In genomic region chr20:34058831-34059230, GRCh38 we compare ENCODE assay signal across 9 cellular contexts. TPM values are rescaled to one million over a fixed set of nuclear protein-coding genes. Genes with fewer than 3 reads are reported as not detected.
DNase-seq lines count a peak whose midpoint lies in the region; ATAC-seq and TF ChIP-seq lines count a peak whose summit lies in the region.
"Had no signal": no experiment of that assay in that cellular context is flagged by ENCODE, and none has a peak within 500 bp of the region (broad histone marks: within the 10 kb centered on the region; RNA-seq: fewer than 3 reads in every experiment).

No MANE protein-coding gene starts in this region.

- intact Hi-C loops in IMR-90 (cut with micrococcal nuclease), result no loop called here

- peaks cover 67 to 88% of the 10 kb centered on the region in 2 experiments for H3K79me1 ChIP-seq in IMR-90 (ENCODE audit: low read depth in 1 of 2, low read length in 2 of 2)
- peaks cover 39% of the 10 kb centered on the region for H3K79me1 ChIP-seq in mesendoderm (ENCODE audit: low read length)

- no peak for TF ChIP-seq CTCF in IMR-90 (conservative IDR thresholded peaks at IDR 0.05; ENCODE audit: low read depth, low read length)
- no peak for TF ChIP-seq CTCF in WERI-Rb-1 (IDR thresholded peaks at IDR 0.05; ENCODE audit: low read depth, low read length)
- TF ChIP-seq CTCF in brain microvascular endothelial cell (IDR thresholded peaks at IDR 0.05; ENCODE audit: low read depth, low read length, missing control alignments), result no peak

- no peak overlapping the region for H2AFZ ChIP-seq in IMR-90 (replicated peaks; ENCODE audit: low read length, poor library complexity)

- H3K23ac ChIP-seq in IMR-90 (ENCODE audit: low read depth, low read length) (no peak overlapping the region), mesendoderm (ENCODE audit: low read length) (no peak overlapping the region)

- in situ Hi-C loops in IMR-90 (cut with MboI; ENCODE audit: low sequenced_read_pairs) (no loop called here), brain microvascular endothelial cell (cut with HindIII; ENCODE audit: low pct_ligation_motif_present, low sequenced_read_pairs) (no loop called here)

- no peak for TF ChIP-seq POLR2A in IMR-90 (IDR thresholded peaks at IDR 0.05; ENCODE audit: low read depth, low read length)

- H3K4ac ChIP-seq in IMR-90 (ENCODE audit: low read depth, low read length) (no peak overlapping the region), mesendoderm (ENCODE audit: low read depth, low read length) (no peak overlapping the region)

- no peak overlapping the region for H3K14ac ChIP-seq in IMR-90 (replicated peaks; ENCODE audit: low read depth, low read length)

- peaks cover 3% of the 10 kb centered on the region; the same call in 1 of the 2 replicates for H3K36me3 ChIP-seq in IMR-90 (ENCODE audit: control insufficient read depth, insufficient read depth, low read length)
- H3K36me3 ChIP-seq in WERI-Rb-1, result no peaks in the 10 kb centered on the region
- no peaks in the 10 kb centered on the region for H3K36me3 ChIP-seq in mesendoderm (ENCODE audit: control insufficient read depth, insufficient read depth, low read length)
- H3K36me3 ChIP-seq in brain microvascular endothelial cell (replicated peaks), result no peaks in the 10 kb centered on the region

- H3K9ac ChIP-seq in IMR-90 (ENCODE audit: low read depth, low read length), result no peak overlapping the region
- no peak overlapping the region for H3K9ac ChIP-seq in mesendoderm (ENCODE audit: low read length)

- no TSS peak for BruUV-seq in IMR-90 (replicated peaks; lab: Mats Ljungman, UMichigan)

- no peak overlapping the region for H2BK20ac ChIP-seq in IMR-90 (ENCODE audit: low read depth, low read length)

- H2BK120ac ChIP-seq in IMR-90 (ENCODE audit: low read depth, low read length), result no peak overlapping the region
- H2BK120ac ChIP-seq in mesendoderm (ENCODE audit: low read depth, low read length), result no peak overlapping the region

- H4K20me1 ChIP-seq in IMR-90 (ENCODE audit: insufficient read depth, low read length), result peaks cover 92% of the 10 kb centered on the region

- H4K91ac ChIP-seq in IMR-90 (ENCODE audit: insufficient read depth, low read depth, low read length), result no peak overlapping the region

- H2BK15ac ChIP-seq in IMR-90 (ENCODE audit: low read depth, low read length) (no peak overlapping the region), mesendoderm (replicated peaks; ENCODE audit: low read depth) (no peak overlapping the region)

- H3K4me2 ChIP-seq in IMR-90 (ENCODE audit: low read depth, low read length) (no peak overlapping the region), mesendoderm (ENCODE audit: low read length) (no peak overlapping the region)

- H3K27ac ChIP-seq in IMR-90 (ENCODE audit: insufficient read depth, low read length), result no peak overlapping the region
- H3K27ac ChIP-seq in WERI-Rb-1, result no peak overlapping the region
- no peak overlapping the region for H3K27ac ChIP-seq in mesendoderm (ENCODE audit: low read depth, low read length)
- no peak overlapping the region for H3K27ac ChIP-seq in brain microvascular endothelial cell

- H3K9me3 ChIP-seq in IMR-90 (ENCODE audit: control insufficient read depth, insufficient read depth, low read length) (no peaks in the 10 kb centered on the region), WERI-Rb-1 (ENCODE audit: severe bottlenecking) (no peaks in the 10 kb centered on the region)

- ATAC-seq in IMR-90 (ENCODE audit: low read depth), result peak; percentile 63

- peaks cover 10% of the 10 kb centered on the region for H3K79me2 ChIP-seq in mesendoderm (ENCODE audit: control insufficient read depth, insufficient read depth, low read length)

- H2AK9ac ChIP-seq in IMR-90 (replicated peaks; ENCODE audit: low read depth, low read length, poor library complexity), result no peak overlapping the region

- no peak overlapping the region for H2BK5ac ChIP-seq in IMR-90 (ENCODE audit: low read depth, low read length, poor library complexity, severe bottlenecking)
- no peak overlapping the region for H2BK5ac ChIP-seq in mesendoderm (ENCODE audit: low read length)

- dilution Hi-C loops in IMR-90 (cut with HindIII; ENCODE audit: low sequenced_read_pairs, unreplicated experiment), result no loop called here

- H3K9me1 ChIP-seq in IMR-90 (ENCODE audit: insufficient read depth, low read length), result peaks cover 40% of the 10 kb centered on the region

- no CpG with 5 or more reads among the region's 1 CpG for WGBS in IMR-90 (ENCODE audit: extremely low coverage in 2 of 2, insufficient read length in 1 of 2), 2 experiments
- no CpG with 5 or more reads among the region's 1 CpG for WGBS in mesendoderm (ENCODE audit: extremely low coverage, insufficient coverage, low lambda C conversion rate)

- H3K4me1 ChIP-seq in IMR-90 (ENCODE audit: control insufficient read depth, insufficient read depth, low read length), result peaks cover 9% of the 10 kb centered on the region
- H3K4me1 ChIP-seq in mesendoderm (ENCODE audit: control insufficient read depth, low read depth, low read length), result peaks cover 2% of the 10 kb centered on the region

- H3K27me3 ChIP-seq in IMR-90 (ENCODE audit: control insufficient read depth, insufficient read depth, low read length) (no peaks in the 10 kb centered on the region), WERI-Rb-1 (ENCODE audit: insufficient read depth, low read depth, severe bottlenecking) (no peaks in the 10 kb centered on the region), mesendoderm (ENCODE audit: insufficient read depth, low read length, poor library complexity) (no peaks in the 10 kb centered on the region), brain microvascular endothelial cell (replicated peaks) (no peaks in the 10 kb centered on the region)

- no peak overlapping the region for H4K8ac ChIP-seq in IMR-90 (ENCODE audit: low read depth in 2 of 2, low read length in 2 of 2)
- H4K8ac ChIP-seq in mesendoderm (ENCODE audit: low read depth, low read length), result no peak overlapping the region

- H2AK5ac ChIP-seq in IMR-90 (ENCODE audit: low read depth, low read length) (no peak overlapping the region), mesendoderm (ENCODE audit: low read length) (no peak overlapping the region)

- CTCF ChIA-PET in IMR-90 (lab: Yijun Ruan, JAX), result no interaction called here

- DNase-seq in NCI-H748 (lab: John Stamatoyannopoulos, UW; ENCODE audit: unreplicated experiment) (peak; percentile 49), NCI-H748 treated with DMSO at 0.1 percent for 48 hours (lab: John Stamatoyannopoulos, UW) (no peak), IMR-90 (peak; percentile 23), WERI-Rb-1 (peak; percentile 49), mesendoderm (peak; percentile 39), brain microvascular endothelial cell (no peak), globus pallidus (ENCODE audit: low spot score) (no peak), NCI-H1694 (lab: John Stamatoyannopoulos, UW) (no peak)
- DNase-seq: NCI-H1105 treated with DMSO at 0.1 percent for 48 hours had no signal

- no peak for TF ChIP-seq RAD21 in IMR-90 (IDR thresholded peaks at IDR 0.05; ENCODE audit: low read length)

- POLR2A ChIA-PET in IMR-90 (lab: Charles Lee; ENCODE audit: unreplicated experiment), result no interaction called here

- H3K4me3 ChIP-seq in IMR-90 (ENCODE audit: insufficient read depth, low read depth, low read length), result no peak overlapping the region
- H3K4me3 ChIP-seq in WERI-Rb-1 (ENCODE audit: low read depth, low read length), result no peak overlapping the region
- no peak overlapping the region for H3K4me3 ChIP-seq in mesendoderm (ENCODE audit: low read length)
- no peak overlapping the region for H3K4me3 ChIP-seq in brain microvascular endothelial cell (ENCODE audit: low read depth, low read length)

- H4K5ac ChIP-seq in IMR-90 (ENCODE audit: low read depth, low read length), result no peak overlapping the region
- H4K5ac ChIP-seq in mesendoderm (ENCODE audit: low read length), result no peak overlapping the region

- no peak overlapping the region for H3K56ac ChIP-seq in IMR-90 (ENCODE audit: extremely low read depth, insufficient read depth, low read length)
- no peak overlapping the region for H3K56ac ChIP-seq in mesendoderm (ENCODE audit: low read length)

- H3K18ac ChIP-seq in IMR-90 (ENCODE audit: low read depth, low read length) (no peak overlapping the region), mesendoderm (ENCODE audit: low read length) (no peak overlapping the region)

TF ChIP-seq in IMR-90, 13 proteins besides CTCF, POLR2A, EP300 and RAD21:
- TF ChIP-seq CHD1 (IDR thresholded peaks at IDR 0.05; ENCODE audit: low read depth, low read length), result no peak
- TF ChIP-seq RCOR1 (IDR thresholded peaks at IDR 0.05; ENCODE audit: insufficient replicate concordance, low read length), result no peak
- TF ChIP-seq SMC3 (IDR thresholded peaks at IDR 0.05; ENCODE audit: low read depth, low read length), result no peak
- TF ChIP-seq NFE2L2 (IDR thresholded peaks at IDR 0.05; ENCODE audit: low read depth, low read length), result no peak
- TF ChIP-seq FOS (IDR thresholded peaks at IDR 0.05; ENCODE audit: low read depth, low read length), result no peak
- no peak for TF ChIP-seq CEBPB (IDR thresholded peaks at IDR 0.05; ENCODE audit: low read depth, low read length)
- peak; percentile 67; the same call in 1 of the 2 replicates for TF ChIP-seq MXI1 (IDR thresholded peaks at IDR 0.05; ENCODE audit: borderline replicate concordance, low read depth, low read length)
- TF ChIP-seq USF2 (IDR thresholded peaks at IDR 0.05; ENCODE audit: low read depth, low read length), result no peak
- TF ChIP-seq MAZ (IDR thresholded peaks at IDR 0.05; ENCODE audit: borderline replicate concordance, low read depth, low read length), result no peak
TF ChIP-seq in IMR-90: peak in this region for 1.

RNA-seq across cellular contexts. Expression of gene EIF2S2, which starts 53.2 kb away (rescaled TPM):
- total RNA-seq in IMR-90 (2012; rRNA removed), result 66.9 and 84.7 TPM in 2 replicates
- polyA plus RNA-seq in IMR-90 (2012; rRNA removed), result 56.7 and 61.7 TPM in 2 replicates
- 16.0 and 24.6 TPM in 2 replicates for polyA plus RNA-seq in IMR-90 (2012; cell fraction: cytosol; rRNA removed)
- polyA plus RNA-seq in IMR-90 (2012; cell fraction: nucleus; rRNA removed; ENCODE audit: low replicate concordance), result 3.4 and 29.4 TPM in 2 replicates
- 307 TPM for polyA plus RNA-seq in mesendoderm (2013, experiment 1 of 2)
- 307 TPM for polyA plus RNA-seq in mesendoderm (2013, experiment 2 of 2)

Comparison
In these comparisons a context has a peak if more than half of its experiments do, and no peak if none do; other contexts are left out.
1. DNase-seq: peak in NCI-H748 (single experiment), IMR-90 (single experiment), WERI-Rb-1 (single experiment) and mesendoderm (single experiment); none in NCI-H748 treated with DMSO at 0.1 percent for 48 hours (single experiment), brain microvascular endothelial cell (single experiment), globus pallidus (single experiment) and NCI-H1694 (single experiment).